ENCODE assay signal across 11 cellular contexts in the genomic region with DNA sequence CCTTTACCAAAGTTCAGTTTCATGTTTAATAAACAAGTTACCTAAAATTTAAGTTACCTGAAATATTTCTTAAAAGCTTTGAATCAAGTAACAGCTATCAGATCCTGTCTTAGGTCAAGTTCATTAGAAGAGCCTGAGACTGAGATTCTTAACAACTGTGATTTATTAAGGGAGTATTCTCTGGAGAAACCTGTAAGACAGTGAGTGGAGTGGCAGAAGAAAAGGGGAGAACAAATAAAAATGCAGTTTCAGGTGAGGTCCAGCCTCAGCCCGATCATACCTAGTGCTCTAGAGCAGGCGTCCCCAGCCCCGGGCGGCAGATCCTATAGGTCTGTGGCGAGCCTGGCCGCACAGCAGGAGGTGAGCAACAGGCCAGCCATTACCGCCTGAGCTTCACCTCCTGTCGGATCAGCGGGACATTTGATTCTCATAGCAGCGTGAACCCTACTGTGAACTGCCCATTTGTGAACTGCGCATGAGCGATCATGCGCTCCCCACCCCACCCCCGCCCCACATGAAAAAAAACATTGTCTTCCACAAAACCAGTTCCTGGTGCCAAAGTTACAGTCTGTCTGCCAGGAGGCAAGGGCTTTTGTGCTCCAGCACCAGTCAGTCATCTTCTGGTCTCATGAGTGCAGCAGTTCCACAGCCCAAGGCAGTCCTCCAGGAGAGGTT. TPM values are rescaled to one million over a fixed set of nuclear protein-coding genes. Genes with fewer than 3 reads are reported as not detected.
A peak's percentile ranks its signal among the peaks of the same experiment; 100 is the strongest.
DNase-seq lines count a peak whose midpoint lies in the region; ATAC-seq, FAIRE-seq and TF ChIP-seq lines count a peak whose summit lies in the region.
"Had no signal": no experiment of that assay in that cellular context is flagged by ENCODE, and none has a peak within 500 bp of the region (broad histone marks: within the 10 kb centered on the region; RNA-seq: fewer than 3 reads in every experiment).

No MANE protein-coding gene starts in this region.

- FAIRE-seq in D721Med (lab: Jason Lieb, UNC): no peak
- FAIRE-seq: urothelium cell line had no signal

- no peaks in the 10 kb centered on the region for H3K27me3 ChIP-seq in H7 (ENCODE audit: control insufficient read depth, insufficient read depth, low read length)
- H3K27me3 ChIP-seq: esophagus squamous epithelium had no signal

- H3K4me3 ChIP-seq in H7 (ENCODE audit: insufficient read depth, low read depth, low read length): no peak overlapping the region

- no peak overlapping the region for H3K27ac Mint-ChIP-seq in activated naive CD4-positive, alpha-beta T cell treated with anti-CD3 and anti-CD28 coated beads, Interleukin-2, amount 50 U/mL, for 72 hours
- H3K27ac Mint-ChIP-seq: activated CD8-positive, alpha-beta memory T cell treated with anti-CD3 and anti-CD28 coated beads, Interleukin-2, amount 10 ng/mL, durations not matched to agents 7 days and 5 days had no signal

- DNase-seq in H7 (peak; percentile 24), NCI-H748 (lab: John Stamatoyannopoulos, UW; ENCODE audit: unreplicated experiment) (peak; percentile 91), foreskin melanocyte (peak; percentile 87), putamen (ENCODE audit: low spot score) (peak; percentile 72), D721Med (ENCODE audit: insufficient read length, low spot score) (no peak)
- DNase-seq in stimulated activated CD4-positive, alpha-beta T cell treated with anti-CD3 and anti-CD28 coated beads, Interleukin-1b, Interleukin-23, amount 100 ng/mL, for 48 hours: no peak
- DNase-seq in effector CD4-positive, alpha-beta T cell: no peak
- DNase-seq in activated naive CD4-positive, alpha-beta T cell treated with anti-CD3 and anti-CD28 coated beads, Interleukin-2, amount 50 U/mL, for 72 hours (ENCODE audit: low spot score in 2 of 2): no peak
- DNase-seq: activated CD8-positive, alpha-beta memory T cell treated with anti-CD3 and anti-CD28 coated beads, Interleukin-2, amount 10 ng/mL, durations not matched to agents 7 days and 5 days; esophagus squamous epithelium had no signal

- no peak for TF ChIP-seq CTCF in D721Med (IDR thresholded peaks at IDR 0.05; ENCODE audit: insufficient read depth, missing control alignments)

- H3K36me3 ChIP-seq in H7 (replicated peaks; ENCODE audit: control insufficient read depth, insufficient read depth, low read length): no peaks in the 10 kb centered on the region
- H3K36me3 ChIP-seq: esophagus squamous epithelium had no signal

- H3K36me3 Mint-ChIP-seq in activated naive CD4-positive, alpha-beta T cell treated with anti-CD3 and anti-CD28 coated beads, Interleukin-2, amount 50 U/mL, for 72 hours: no peaks in the 10 kb centered on the region
- H3K36me3 Mint-ChIP-seq: activated CD8-positive, alpha-beta memory T cell treated with anti-CD3 and anti-CD28 coated beads, Interleukin-2, amount 10 ng/mL, durations not matched to agents 7 days and 5 days had no signal

- ATAC-seq in activated naive CD4-positive, alpha-beta T cell treated with anti-CD3 and anti-CD28 coated beads, Interleukin-2, amount 50 U/mL, for 72 hours: no peak
- ATAC-seq: activated CD8-positive, alpha-beta memory T cell treated with anti-CD3 and anti-CD28 coated beads, Interleukin-2, amount 10 ng/mL, durations not matched to agents 7 days and 5 days had no signal

- peaks cover 0 to 6% of the 10 kb centered on the region in 2 donors for H3K9me3 Mint-ChIP-seq in activated naive CD4-positive, alpha-beta T cell treated with anti-CD3 and anti-CD28 coated beads, Interleukin-2, amount 50 U/mL, for 72 hours

RNA-seq across cellular contexts. Expression of a gene that starts 59.2 kb away (rescaled TPM):
- 0.21 and 0.22 TPM in 2 replicates for total RNA-seq in H7 (2014; rRNA removed; shearing (Covaris generic))
- total RNA-seq in activated naive CD4-positive, alpha-beta T cell treated with anti-CD3 and anti-CD28 coated beads, Interleukin-2, amount 50 U/mL, for 72 hours: not detected

Comparison
In these comparisons a context has a peak if more than half of its experiments do, and no peak if none do; other contexts are left out.
1. DNase-seq: peak in H7 (single experiment), NCI-H748 (single experiment), foreskin melanocyte (single experiment) and putamen (single experiment); none in D721Med (single experiment), stimulated activated CD4-positive, alpha-beta T cell treated with anti-CD3 and anti-CD28 coated beads, Interleukin-1b, Interleukin-23, amount 100 ng/mL, for 48 hours (single experiment), effector CD4-positive, alpha-beta T cell (single experiment) and activated naive CD4-positive, alpha-beta T cell treated with anti-CD3 and anti-CD28 coated beads, Interleukin-2, amount 50 U/mL, for 72 hours (0 of 2).